Comparison of ENCODE assay signal across 8 cellular contexts in the genomic region with DNA sequence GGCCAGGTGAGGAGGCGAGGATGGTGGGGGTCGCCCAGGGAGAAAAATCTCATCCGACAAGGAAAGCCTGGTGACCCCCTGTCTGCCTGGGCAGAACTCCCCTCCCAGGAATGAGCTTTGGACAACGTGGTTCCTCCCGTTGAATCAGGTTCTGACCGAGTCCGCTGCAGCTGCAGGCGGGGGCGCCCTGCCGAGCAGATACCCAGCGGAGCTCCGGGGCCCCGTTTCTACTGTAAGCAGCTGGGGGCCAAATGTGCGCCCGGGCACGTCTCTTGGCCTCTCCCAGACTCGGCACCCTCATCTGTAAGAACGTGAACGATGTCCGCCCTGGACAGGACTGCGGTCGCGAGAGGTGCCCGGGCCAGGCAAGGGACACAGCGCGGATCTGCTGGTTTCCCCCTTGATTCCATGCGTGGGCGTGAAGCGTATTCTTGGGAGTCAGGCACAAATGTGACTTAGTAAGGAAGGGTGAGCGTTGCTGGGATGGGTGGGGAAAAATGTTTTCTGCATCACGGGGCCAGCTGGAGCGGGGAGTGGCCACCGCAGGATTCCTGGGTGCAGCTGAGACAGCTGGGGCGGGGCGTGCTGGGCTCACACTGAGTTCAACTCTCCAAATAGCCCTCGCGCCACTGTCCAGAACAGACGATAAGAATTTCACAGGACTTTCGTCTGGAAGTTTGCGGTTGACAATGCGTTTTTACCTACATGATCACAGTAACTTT. TPM values are rescaled to one million over a fixed set of nuclear protein-coding genes. Genes with fewer than 3 reads are reported as not detected.
DNase-seq lines count a peak whose midpoint lies in the region; ATAC-seq and TF ChIP-seq lines count a peak whose summit lies in the region.

No MANE protein-coding gene starts in this region.

- TF ChIP-seq CTCF in astrocyte of the spinal cord (IDR thresholded peaks at IDR 0.05; ENCODE audit: low read depth, low read length) = peak; percentile 16

- peaks cover 4% of the 10 kb centered on the region for H3K4me1 ChIP-seq in iPS-15b (ENCODE audit: control insufficient read depth, insufficient read depth, low read length)
- H3K4me1 ChIP-seq in skeletal muscle tissue (ENCODE audit: control insufficient read depth in 3 of 3, insufficient read depth in 3 of 3, low read length in 3 of 3) = peaks cover 15 to 18% (median 15%) of the 10 kb centered on the region in 3 donors

- H3K27me3 ChIP-seq in iPS-15b (ENCODE audit: control insufficient read depth, insufficient read depth, low read length) (peaks cover 34% of the 10 kb centered on the region), skeletal muscle tissue (ENCODE audit: control insufficient read depth in 3 of 3, insufficient read depth in 3 of 3, low read length in 3 of 3) (peaks cover 0 to 15% (median 11%) of the 10 kb centered on the region in 3 donors)

- no peak for ATAC-seq in HG02970 (IDR thresholded peaks at IDR 0.05; ENCODE audit: low FRiP score, unreplicated experiment)

- peak; percentile 93 for DNase-seq in HT-29 (ENCODE audit: low spot score)
- peak; percentile 90 for DNase-seq in astrocyte of the spinal cord (ENCODE audit: low read depth, low spot score)
- DNase-seq in stimulated activated CD4-positive, alpha-beta T cell treated with anti-CD3 and anti-CD28 coated beads, Interleukin-12 subunit alpha, Interleukin-12 subunit beta, amount 100 ng/mL, for 4 hours = no peak
- DNase-seq in GDM1 (lab: John Stamatoyannopoulos, UW) = no peak
- DNase-seq in NCI-H1092 (lab: John Stamatoyannopoulos, UW) = no peak

- H3K9ac ChIP-seq in iPS-15b (ENCODE audit: low read depth, low read length) (no peak overlapping the region), skeletal muscle tissue (ENCODE audit: low read depth in 1 of 3, low read length in 3 of 3) (peak overlapping the region; percentile 61 to 76 (median 74))

- H3K9me3 ChIP-seq in iPS-15b (ENCODE audit: control insufficient read depth, insufficient read depth, low read length) = no peaks in the 10 kb centered on the region
- no peaks in the 10 kb centered on the region for H3K9me3 ChIP-seq in skeletal muscle tissue (ENCODE audit: control insufficient read depth in 3 of 3, low read length in 3 of 3)

- H3K27ac ChIP-seq in skeletal muscle tissue (ENCODE audit: low read depth, low read length) = peak overlapping the region; percentile 47

- H3K4me3 ChIP-seq in astrocyte of the spinal cord (ENCODE audit: low read depth, low read length) (peak overlapping the region; percentile 49), iPS-15b (ENCODE audit: low read depth, low read length) (peak overlapping the region; percentile 77), skeletal muscle tissue (ENCODE audit: low read length in 3 of 3) (peak overlapping the region; percentile 71 to 78 (median 74))

- H3K36me3 ChIP-seq in iPS-15b (ENCODE audit: control insufficient read depth, insufficient read depth, low read length) = no peaks in the 10 kb centered on the region
- H3K36me3 ChIP-seq in skeletal muscle tissue (ENCODE audit: control insufficient read depth in 3 of 3, insufficient read depth in 3 of 3, low read length in 3 of 3) = no peaks in the 10 kb centered on the region

- in situ Hi-C loops in astrocyte of the spinal cord (cut with HindIII; ENCODE audit: low sequenced_read_pairs) = no loop called here

RNA-seq across cellular contexts. Expression of a gene that starts 20.2 kb away (rescaled TPM):
- not detected in 2 replicates for total RNA-seq in HT-29 (2014; rRNA removed; shearing (Covaris generic))
- 499 TPM for total RNA-seq in skeletal muscle tissue

RNA-seq across cellular contexts. Expression of a gene that starts 33.7 kb away (rescaled TPM):
- not detected in 2 replicates for total RNA-seq in HT-29 (2014; rRNA removed; shearing (Covaris generic))
- total RNA-seq in skeletal muscle tissue = 2.1 TPM

Comparison
In these comparisons a context has a peak if more than half of its experiments do, and no peak if none do; other contexts are left out.
1. DNase-seq: peak in HT-29 (single experiment) and astrocyte of the spinal cord (single experiment); none in stimulated activated CD4-positive, alpha-beta T cell treated with anti-CD3 and anti-CD28 coated beads, Interleukin-12 subunit alpha, Interleukin-12 subunit beta, amount 100 ng/mL, for 4 hours (single experiment), GDM1 (single experiment) and NCI-H1092 (single experiment).
2. RNA of a gene that starts 20.2 kb away (total RNA-seq): 499 TPM in skeletal muscle tissue (single experiment); not detected in HT-29; every median in the first group is over 100 times any median in the second.
3. Peak in every context shown above with its lines, with median percentiles within 50 percentile points of each other: H3K4me3 ChIP-seq.